In the genomic region with DNA sequence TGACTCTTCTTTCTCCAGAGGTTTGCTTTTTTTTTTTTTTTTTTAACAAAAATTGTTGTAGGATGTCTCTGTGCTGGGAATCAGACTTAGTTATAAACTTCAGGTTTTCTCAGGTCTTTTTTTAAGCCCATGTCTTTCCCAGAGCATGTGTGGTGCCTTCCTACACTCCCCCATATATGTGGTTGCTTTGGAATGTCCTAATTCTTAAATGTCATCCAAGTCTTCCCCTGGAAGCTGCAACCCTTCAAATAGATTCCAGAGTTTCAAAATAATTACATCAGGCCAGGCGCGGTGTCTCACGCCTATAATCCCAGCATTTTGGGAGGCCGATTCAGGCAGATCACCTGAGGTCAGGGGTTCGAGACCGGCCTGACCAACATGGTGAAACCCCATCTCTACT, we compare ENCODE assay signal across 34 cellular contexts.
"Had no signal": no experiment of that assay in that cellular context is flagged by ENCODE, and none has a peak within 500 bp of the region (broad histone marks: within the 10 kb centered on the region; RNA-seq: fewer than 3 reads in every experiment).

No MANE protein-coding gene starts in this region.

- H3K9me3 ChIP-seq: body of pancreas, breast epithelium had no signal

- DNase-seq: activated B cell treated with CpG ODN at 0.5 μM for 24 hours; activated CD4-positive, alpha-beta memory T cell treated with anti-CD3 and anti-CD28 coated beads, Interleukin-2, amount 10 ng/mL, durations not matched to agents 7 days and 5 days; activated CD4-positive, alpha-beta T cell treated with anti-CD3 and anti-CD28 coated beads for 36 hours; activated CD4-positive, alpha-beta T cell treated with anti-CD3 and anti-CD28 coated beads for 48 hours; activated CD4-positive, alpha-beta T cell treated with anti-CD3 and anti-CD28 coated beads, Interleukin-2, amount 10 ng/mL, durations not matched to agents 7 days and 5 days; activated CD4-positive, alpha-beta T cell treated with anti-CD3 and anti-CD28 coated beads, Interleukin-2, amount 50 U/mL, for 48 hours; activated CD4-positive, CD25-positive, alpha-beta regulatory T cell treated with anti-CD3 and anti-CD28 coated beads, Interleukin-2, amount 50 U/mL, for 72 hours; activated CD8-positive, alpha-beta memory T cell treated with anti-CD3 and anti-CD28 coated beads for 24 hours; activated CD8-positive, alpha-beta memory T cell treated with anti-CD3 and anti-CD28 coated beads, Interleukin-2, amount 10 ng/mL, durations not matched to agents 7 days and 5 days; activated CD8-positive, alpha-beta memory T cell treated with anti-CD3 and anti-CD28 coated beads, Interleukin-2, amount 50 U/mL, for 48 hours; activated CD8-positive, alpha-beta T cell treated with anti-CD3 and anti-CD28 coated beads, Interleukin-2, amount 10 ng/mL, durations not matched to agents 7 days and 5 days; activated effector memory CD4-positive, alpha-beta T cell treated with Interleukin-2 at 50 U/mL for 16 hours; activated gamma-delta T cell; activated naive CD4-positive, alpha-beta T cell treated with anti-CD3 and anti-CD28 coated beads, Interleukin-2, amount 10 ng/mL, durations not matched to agents 7 days and 5 days; activated naive CD4-positive, alpha-beta T cell treated with Interleukin-2 at 50 U/mL for 16 hours; activated naive CD8-positive, alpha-beta T cell treated with anti-CD3 and anti-CD28 coated beads, Interleukin-2, amount 10 ng/mL, durations not matched to agents 7 days and 5 days; activated naive CD8-positive, alpha-beta T cell treated with anti-CD3 and anti-CD28 coated beads, Interleukin-2, amount 50 U/mL, for 24 hours; activated T-cell treated with anti-CD3 and anti-CD28 coated beads, Interleukin-2, amount 50 U/mL, for 24 hours; activated T-cell treated with anti-CD3 and anti-CD28 coated beads, Interleukin-2, amount 50 U/mL, for 48 hours; amniotic stem cell; aorta; body of pancreas; brain microvascular endothelial cell; central memory CD4-positive, alpha-beta T cell; T-helper 1 cell; T-helper 2 cell; T-helper 9 cell had no signal

- H3K27ac Mint-ChIP-seq: activated B cell treated with CpG ODN at 0.5 μM for 24 hours; activated CD4-positive, alpha-beta memory T cell treated with anti-CD3 and anti-CD28 coated beads, Interleukin-2, amount 10 ng/mL, durations not matched to agents 7 days and 5 days; activated CD4-positive, alpha-beta T cell treated with anti-CD3 and anti-CD28 coated beads for 36 hours; activated CD4-positive, alpha-beta T cell treated with anti-CD3 and anti-CD28 coated beads, Interleukin-2, amount 10 ng/mL, durations not matched to agents 7 days and 5 days; activated CD8-positive, alpha-beta memory T cell treated with anti-CD3 and anti-CD28 coated beads, Interleukin-2, amount 10 ng/mL, durations not matched to agents 7 days and 5 days; activated CD8-positive, alpha-beta T cell treated with anti-CD3 and anti-CD28 coated beads, Interleukin-2, amount 10 ng/mL, durations not matched to agents 7 days and 5 days; activated naive CD4-positive, alpha-beta T cell treated with anti-CD3 and anti-CD28 coated beads, Interleukin-2, amount 10 ng/mL, durations not matched to agents 7 days and 5 days; activated naive CD4-positive, alpha-beta T cell treated with anti-CD3 and anti-CD28 coated beads, Interleukin-2, amount 50 U/mL, for 24 hours; activated naive CD8-positive, alpha-beta T cell; activated naive CD8-positive, alpha-beta T cell treated with anti-CD3 and anti-CD28 coated beads, Interleukin-2, amount 10 ng/mL, durations not matched to agents 7 days and 5 days; activated naive CD8-positive, alpha-beta T cell treated with anti-CD3 and anti-CD28 coated beads, Interleukin-2, amount 50 U/mL, for 24 hours; activated T-cell treated with anti-CD3 and anti-CD28 coated beads, Interleukin-2, amount 50 U/mL, for 24 hours; activated T-helper 2 cell treated with anti-CD3 and anti-CD28 coated beads, Interferon-gamma antibody, Interleukin-2, Interleukin-4, amounts not matched to agents 10 μg/mL and 5 μg/mL and 100 μg/mL, durations not matched to agents 14 hours and 24 hours and 36 hours; T-helper 1 cell treated with Interleukin-12 subunit alpha and Interleukin-12 subunit beta and Interleukin-4 antibody, amounts not matched to agents 30 μg/mL and 1 μg/mL, for 36 hours; T-helper 2 cell treated with Interferon-gamma antibody and Interleukin-4, amounts not matched to agents 5 μg/mL and 100 μg/mL, for 36 hours had no signal

- H3K4me3 Mint-ChIP-seq: activated B cell treated with CpG ODN at 0.5 μM for 24 hours; activated CD4-positive, alpha-beta memory T cell treated with anti-CD3 and anti-CD28 coated beads, Interleukin-2, amount 10 ng/mL, durations not matched to agents 7 days and 5 days; activated CD4-positive, alpha-beta T cell treated with anti-CD3 and anti-CD28 coated beads for 36 hours; activated CD4-positive, alpha-beta T cell treated with anti-CD3 and anti-CD28 coated beads, Interleukin-2, amount 10 ng/mL, durations not matched to agents 7 days and 5 days; activated CD8-positive, alpha-beta memory T cell treated with anti-CD3 and anti-CD28 coated beads, Interleukin-2, amount 10 ng/mL, durations not matched to agents 7 days and 5 days; activated CD8-positive, alpha-beta T cell treated with anti-CD3 and anti-CD28 coated beads, Interleukin-2, amount 10 ng/mL, durations not matched to agents 7 days and 5 days; activated naive CD4-positive, alpha-beta T cell treated with anti-CD3 and anti-CD28 coated beads, Interleukin-2, amount 10 ng/mL, durations not matched to agents 7 days and 5 days; activated naive CD4-positive, alpha-beta T cell treated with anti-CD3 and anti-CD28 coated beads, Interleukin-2, amount 50 U/mL, for 24 hours; activated naive CD8-positive, alpha-beta T cell; activated naive CD8-positive, alpha-beta T cell treated with anti-CD3 and anti-CD28 coated beads, Interleukin-2, amount 10 ng/mL, durations not matched to agents 7 days and 5 days; activated naive CD8-positive, alpha-beta T cell treated with anti-CD3 and anti-CD28 coated beads, Interleukin-2, amount 50 U/mL, for 24 hours; activated T-cell treated with anti-CD3 and anti-CD28 coated beads, Interleukin-2, amount 50 U/mL, for 24 hours; T-helper 1 cell treated with Interleukin-12 subunit alpha and Interleukin-12 subunit beta and Interleukin-4 antibody, amounts not matched to agents 30 μg/mL and 1 μg/mL, for 36 hours; T-helper 2 cell treated with Interferon-gamma antibody and Interleukin-4, amounts not matched to agents 5 μg/mL and 100 μg/mL, for 36 hours had no signal

- H3K36me3 ChIP-seq: brain microvascular endothelial cell, breast epithelium had no signal

- H3K4me1 ChIP-seq: body of pancreas, breast epithelium had no signal

- ATAC-seq: activated CD4-positive, alpha-beta T cell treated with anti-CD3 and anti-CD28 coated beads for 36 hours; activated CD8-positive, alpha-beta memory T cell treated with anti-CD3 and anti-CD28 coated beads, Interleukin-2, amount 10 ng/mL, durations not matched to agents 7 days and 5 days; activated CD8-positive, alpha-beta T cell treated with anti-CD3 and anti-CD28 coated beads, Interleukin-2, amount 10 ng/mL, durations not matched to agents 7 days and 5 days; activated naive CD8-positive, alpha-beta T cell treated with anti-CD3 and anti-CD28 coated beads, Interleukin-2, amount 50 U/mL, for 24 hours; body of pancreas had no signal

- H3K9me3 Mint-ChIP-seq: activated B cell treated with CpG ODN at 0.5 μM for 24 hours; activated CD4-positive, alpha-beta memory T cell treated with anti-CD3 and anti-CD28 coated beads, Interleukin-2, amount 10 ng/mL, durations not matched to agents 7 days and 5 days; activated CD4-positive, alpha-beta T cell treated with anti-CD3 and anti-CD28 coated beads, Interleukin-2, amount 10 ng/mL, durations not matched to agents 7 days and 5 days; activated naive CD4-positive, alpha-beta T cell treated with anti-CD3 and anti-CD28 coated beads, Interleukin-2, amount 10 ng/mL, durations not matched to agents 7 days and 5 days; activated naive CD4-positive, alpha-beta T cell treated with anti-CD3 and anti-CD28 coated beads, Interleukin-2, amount 50 U/mL, for 24 hours; activated naive CD8-positive, alpha-beta T cell treated with anti-CD3 and anti-CD28 coated beads, Interleukin-2, amount 10 ng/mL, durations not matched to agents 7 days and 5 days; activated naive CD8-positive, alpha-beta T cell treated with anti-CD3 and anti-CD28 coated beads, Interleukin-2, amount 50 U/mL, for 24 hours; activated T-cell treated with anti-CD3 and anti-CD28 coated beads, Interleukin-2, amount 50 U/mL, for 24 hours; activated T-helper 2 cell treated with anti-CD3 and anti-CD28 coated beads, Interferon-gamma antibody, Interleukin-2, Interleukin-4, amounts not matched to agents 10 μg/mL and 5 μg/mL and 100 μg/mL, durations not matched to agents 14 hours and 24 hours and 36 hours; T-helper 2 cell treated with Interferon-gamma antibody and Interleukin-4, amounts not matched to agents 5 μg/mL and 100 μg/mL, for 36 hours had no signal

- H3K4me1 Mint-ChIP-seq: activated CD4-positive, alpha-beta memory T cell treated with anti-CD3 and anti-CD28 coated beads, Interleukin-2, amount 10 ng/mL, durations not matched to agents 7 days and 5 days; activated CD4-positive, alpha-beta T cell treated with anti-CD3 and anti-CD28 coated beads for 36 hours; activated CD8-positive, alpha-beta memory T cell treated with anti-CD3 and anti-CD28 coated beads, Interleukin-2, amount 10 ng/mL, durations not matched to agents 7 days and 5 days; activated naive CD4-positive, alpha-beta T cell treated with anti-CD3 and anti-CD28 coated beads, Interleukin-2, amount 50 U/mL, for 24 hours; activated naive CD8-positive, alpha-beta T cell treated with anti-CD3 and anti-CD28 coated beads, Interleukin-2, amount 10 ng/mL, durations not matched to agents 7 days and 5 days; activated naive CD8-positive, alpha-beta T cell treated with anti-CD3 and anti-CD28 coated beads, Interleukin-2, amount 50 U/mL, for 24 hours had no signal

- H3K4me3 ChIP-seq: body of pancreas, breast epithelium had no signal

- H3K36me3 Mint-ChIP-seq: activated CD8-positive, alpha-beta memory T cell treated with anti-CD3 and anti-CD28 coated beads, Interleukin-2, amount 10 ng/mL, durations not matched to agents 7 days and 5 days; activated naive CD4-positive, alpha-beta T cell treated with anti-CD3 and anti-CD28 coated beads, Interleukin-2, amount 10 ng/mL, durations not matched to agents 7 days and 5 days; activated naive CD4-positive, alpha-beta T cell treated with anti-CD3 and anti-CD28 coated beads, Interleukin-2, amount 50 U/mL, for 24 hours; activated naive CD8-positive, alpha-beta T cell; activated naive CD8-positive, alpha-beta T cell treated with anti-CD3 and anti-CD28 coated beads, Interleukin-2, amount 10 ng/mL, durations not matched to agents 7 days and 5 days had no signal

- H3K27me3 ChIP-seq: body of pancreas, brain microvascular endothelial cell, breast epithelium had no signal

- H3K27ac ChIP-seq: body of pancreas, brain microvascular endothelial cell, breast epithelium, VCaP had no signal
